ENCODE assay signal across 1 cellular context in genomic region chr19:12996542-12997094, GRCh38.
A peak's percentile ranks its signal among the peaks of the same experiment; 100 is the strongest.
TF ChIP-seq lines count a peak whose summit lies in the region.

No MANE protein-coding gene starts in this region.

TF ChIP-seq in HepG2, 621 proteins besides CTCF, POLR2A, EP300 and RAD21 (continues in another document):
- TF ChIP-seq AHR (CRISPR knock-in tag; IDR thresholded peaks at IDR 0.05) (no peak), ZNF274 (CRISPR knock-in tag; IDR thresholded peaks at IDR 0.05) (peak; percentile 76), SP4 (CRISPR knock-in tag; IDR thresholded peaks at IDR 0.05) (no peak), ZNF547 (CRISPR knock-in tag; IDR thresholded peaks at IDR 0.05) (0 out of 2 replicates have a peak, but pooled peaks have one; percentile 58), MED8 (CRISPR knock-in tag; IDR thresholded peaks at IDR 0.05; ENCODE audit: insufficient replicate concordance) (no peak), ARID4A (CRISPR knock-in tag; IDR thresholded peaks at IDR 0.05; ENCODE audit: borderline replicate concordance) (peak; percentile 57; the same call in 1 of the 2 replicates), GTF2F1 (IDR thresholded peaks at IDR 0.05; ENCODE audit: low read length) (no peak), ZNF468 (CRISPR knock-in tag; IDR thresholded peaks at IDR 0.05) (no peak), U2AF1 (optimal IDR thresholded peaks at IDR 0.05; ENCODE audit: low read depth, low read length) (peak; percentile 53), ZNF704 (CRISPR knock-in tag; IDR thresholded peaks at IDR 0.05; ENCODE audit: borderline replicate concordance) (peak; percentile 73; the same call in 1 of the 2 replicates), ATF1 (CRISPR knock-in tag; IDR thresholded peaks at IDR 0.05) (no peak), CBX1 (IDR thresholded peaks at IDR 0.05; ENCODE audit: low read depth) (no peak), ZNF558 (CRISPR knock-in tag; IDR thresholded peaks at IDR 0.05; ENCODE audit: borderline replicate concordance) (0 out of 2 replicates have a peak, but pooled peaks have one; percentile 51), ZNF646 (CRISPR knock-in tag; IDR thresholded peaks at IDR 0.05) (peak; percentile 54; the same call in 1 of the 2 replicates), ZSCAN9 (CRISPR knock-in tag; IDR thresholded peaks at IDR 0.05; ENCODE audit: borderline replicate concordance) (no peak), CENPT (CRISPR knock-in tag; IDR thresholded peaks at IDR 0.05; ENCODE audit: low read depth) (no peak)
- TF ChIP-seq, protein P1, sequence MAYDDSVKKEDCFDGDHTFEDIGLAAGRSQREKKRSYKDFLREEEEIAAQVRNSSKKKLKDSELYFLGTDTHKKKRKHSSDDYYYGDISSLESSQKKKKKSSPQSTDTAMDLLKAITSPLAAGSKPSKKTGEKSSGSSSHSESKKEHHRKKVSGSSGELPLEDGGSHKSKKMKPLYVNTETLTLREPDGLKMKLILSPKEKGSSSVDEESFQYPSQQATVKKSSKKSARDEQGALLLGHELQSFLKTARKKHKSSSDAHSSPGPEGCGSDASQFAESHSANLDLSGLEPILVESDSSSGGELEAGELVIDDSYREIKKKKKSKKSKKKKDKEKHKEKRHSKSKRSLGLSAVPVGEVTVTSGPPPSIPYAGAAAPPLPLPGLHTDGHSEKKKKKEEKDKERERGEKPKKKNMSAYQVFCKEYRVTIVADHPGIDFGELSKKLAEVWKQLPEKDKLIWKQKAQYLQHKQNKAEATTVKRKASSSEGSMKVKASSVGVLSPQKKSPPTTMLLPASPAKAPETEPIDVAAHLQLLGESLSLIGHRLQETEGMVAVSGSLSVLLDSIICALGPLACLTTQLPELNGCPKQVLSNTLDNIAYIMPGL (CRISPR knock-in tag; IDR thresholded peaks at IDR 0.05; ENCODE audit: borderline replicate concordance in 1 of 2, low read depth in 1 of 2) = peak; percentile 81 to 90; a peak in 3 of 4 replicates
- TF ChIP-seq, protein P2, sequence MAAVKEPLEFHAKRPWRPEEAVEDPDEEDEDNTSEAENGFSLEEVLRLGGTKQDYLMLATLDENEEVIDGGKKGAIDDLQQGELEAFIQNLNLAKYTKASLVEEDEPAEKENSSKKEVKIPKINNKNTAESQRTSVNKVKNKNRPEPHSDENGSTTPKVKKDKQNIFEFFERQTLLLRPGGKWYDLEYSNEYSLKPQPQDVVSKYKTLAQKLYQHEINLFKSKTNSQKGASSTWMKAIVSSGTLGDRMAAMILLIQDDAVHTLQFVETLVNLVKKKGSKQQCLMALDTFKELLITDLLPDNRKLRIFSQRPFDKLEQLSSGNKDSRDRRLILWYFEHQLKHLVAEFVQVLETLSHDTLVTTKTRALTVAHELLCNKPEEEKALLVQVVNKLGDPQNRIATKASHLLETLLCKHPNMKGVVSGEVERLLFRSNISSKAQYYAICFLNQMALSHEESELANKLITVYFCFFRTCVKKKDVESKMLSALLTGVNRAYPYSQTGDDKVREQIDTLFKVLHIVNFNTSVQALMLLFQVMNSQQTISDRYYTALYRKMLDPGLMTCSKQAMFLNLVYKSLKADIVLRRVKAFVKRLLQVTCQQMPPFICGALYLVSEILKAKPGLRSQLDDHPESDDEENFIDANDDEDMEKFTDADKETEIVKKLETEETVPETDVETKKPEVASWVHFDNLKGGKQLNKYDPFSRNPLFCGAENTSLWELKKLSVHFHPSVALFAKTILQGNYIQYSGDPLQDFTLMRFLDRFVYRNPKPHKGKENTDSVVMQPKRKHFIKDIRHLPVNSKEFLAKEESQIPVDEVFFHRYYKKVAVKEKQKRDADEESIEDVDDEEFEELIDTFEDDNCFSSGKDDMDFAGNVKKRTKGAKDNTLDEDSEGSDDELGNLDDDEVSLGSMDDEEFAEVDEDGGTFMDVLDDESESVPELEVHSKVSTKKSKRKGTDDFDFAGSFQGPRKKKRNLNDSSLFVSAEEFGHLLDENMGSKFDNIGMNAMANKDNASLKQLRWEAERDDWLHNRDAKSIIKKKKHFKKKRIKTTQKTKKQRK (IDR thresholded peaks at IDR 0.05; ENCODE audit: low read length) = no peak
- TF ChIP-seq, protein P3, sequence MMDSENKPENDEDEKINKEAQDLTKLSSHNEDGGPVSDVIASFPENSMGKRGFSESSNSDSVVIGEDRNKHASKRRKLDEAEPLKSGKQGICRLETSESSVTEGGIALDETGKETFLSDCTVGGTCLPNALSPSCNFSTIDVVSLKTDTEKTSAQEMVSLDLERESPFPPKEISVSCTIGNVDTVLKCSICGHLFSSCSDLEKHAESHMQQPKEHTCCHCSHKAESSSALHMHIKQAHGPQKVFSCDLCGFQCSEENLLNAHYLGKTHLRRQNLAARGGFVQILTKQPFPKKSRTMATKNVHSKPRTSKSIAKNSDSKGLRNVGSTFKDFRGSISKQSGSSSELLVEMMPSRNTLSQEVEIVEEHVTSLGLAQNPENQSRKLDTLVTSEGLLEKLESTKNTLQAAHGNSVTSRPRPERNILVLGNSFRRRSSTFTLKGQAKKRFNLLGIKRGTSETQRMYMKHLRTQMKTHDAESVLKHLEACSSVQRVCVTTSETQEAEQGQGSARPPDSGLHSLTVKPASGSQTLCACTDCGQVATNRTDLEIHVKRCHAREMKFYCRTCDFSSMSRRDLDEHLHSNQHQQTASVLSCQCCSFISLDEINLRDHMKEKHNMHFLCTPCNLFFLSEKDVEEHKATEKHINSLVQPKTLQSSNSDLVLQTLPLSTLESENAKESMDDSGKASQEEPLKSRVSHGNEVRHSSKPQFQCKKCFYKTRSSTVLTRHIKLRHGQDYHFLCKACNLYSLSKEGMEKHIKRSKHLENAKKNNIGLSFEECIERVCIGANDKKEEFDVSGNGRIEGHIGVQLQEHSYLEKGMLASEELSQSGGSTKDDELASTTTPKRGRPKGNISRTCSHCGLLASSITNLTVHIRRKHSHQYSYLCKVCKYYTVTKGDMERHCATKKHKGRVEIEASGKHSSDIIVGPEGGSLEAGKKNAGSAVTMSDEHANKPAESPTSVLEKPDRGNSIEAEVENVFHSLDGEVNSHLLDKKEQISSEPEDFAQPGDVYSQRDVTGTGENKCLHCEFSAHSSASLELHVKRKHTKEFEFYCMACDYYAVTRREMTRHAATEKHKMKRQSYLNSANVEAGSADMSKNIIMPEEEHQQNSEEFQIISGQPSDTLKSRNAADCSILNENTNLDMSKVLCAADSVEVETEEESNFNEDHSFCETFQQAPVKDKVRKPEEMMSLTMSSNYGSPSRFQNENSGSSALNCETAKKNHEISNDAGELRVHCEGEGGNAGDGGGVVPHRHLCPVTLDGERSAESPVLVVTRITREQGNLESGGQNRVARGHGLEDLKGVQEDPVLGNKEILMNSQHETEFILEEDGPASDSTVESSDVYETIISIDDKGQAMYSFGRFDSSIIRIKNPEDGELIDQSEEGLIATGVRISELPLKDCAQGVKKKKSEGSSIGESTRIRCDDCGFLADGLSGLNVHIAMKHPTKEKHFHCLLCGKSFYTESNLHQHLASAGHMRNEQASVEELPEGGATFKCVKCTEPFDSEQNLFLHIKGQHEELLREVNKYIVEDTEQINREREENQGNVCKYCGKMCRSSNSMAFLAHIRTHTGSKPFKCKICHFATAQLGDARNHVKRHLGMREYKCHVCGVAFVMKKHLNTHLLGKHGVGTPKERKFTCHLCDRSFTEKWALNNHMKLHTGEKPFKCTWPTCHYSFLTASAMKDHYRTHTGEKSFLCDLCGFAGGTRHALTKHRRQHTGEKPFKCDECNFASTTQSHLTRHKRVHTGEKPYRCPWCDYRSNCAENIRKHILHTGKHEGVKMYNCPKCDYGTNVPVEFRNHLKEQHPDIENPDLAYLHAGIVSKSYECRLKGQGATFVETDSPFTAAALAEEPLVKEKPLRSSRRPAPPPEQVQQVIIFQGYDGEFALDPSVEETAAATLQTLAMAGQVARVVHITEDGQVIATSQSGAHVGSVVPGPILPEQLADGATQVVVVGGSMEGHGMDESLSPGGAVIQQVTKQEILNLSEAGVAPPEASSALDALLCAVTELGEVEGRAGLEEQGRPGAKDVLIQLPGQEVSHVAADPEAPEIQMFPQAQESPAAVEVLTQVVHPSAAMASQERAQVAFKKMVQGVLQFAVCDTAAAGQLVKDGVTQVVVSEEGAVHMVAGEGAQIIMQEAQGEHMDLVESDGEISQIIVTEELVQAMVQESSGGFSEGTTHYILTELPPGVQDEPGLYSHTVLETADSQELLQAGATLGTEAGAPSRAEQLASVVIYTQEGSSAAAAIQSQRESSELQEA (CRISPR knock-in tag; IDR thresholded peaks at IDR 0.05; ENCODE audit: not compliant biosample characterization) = peak; percentile 86
- TF ChIP-seq, protein P4, sequence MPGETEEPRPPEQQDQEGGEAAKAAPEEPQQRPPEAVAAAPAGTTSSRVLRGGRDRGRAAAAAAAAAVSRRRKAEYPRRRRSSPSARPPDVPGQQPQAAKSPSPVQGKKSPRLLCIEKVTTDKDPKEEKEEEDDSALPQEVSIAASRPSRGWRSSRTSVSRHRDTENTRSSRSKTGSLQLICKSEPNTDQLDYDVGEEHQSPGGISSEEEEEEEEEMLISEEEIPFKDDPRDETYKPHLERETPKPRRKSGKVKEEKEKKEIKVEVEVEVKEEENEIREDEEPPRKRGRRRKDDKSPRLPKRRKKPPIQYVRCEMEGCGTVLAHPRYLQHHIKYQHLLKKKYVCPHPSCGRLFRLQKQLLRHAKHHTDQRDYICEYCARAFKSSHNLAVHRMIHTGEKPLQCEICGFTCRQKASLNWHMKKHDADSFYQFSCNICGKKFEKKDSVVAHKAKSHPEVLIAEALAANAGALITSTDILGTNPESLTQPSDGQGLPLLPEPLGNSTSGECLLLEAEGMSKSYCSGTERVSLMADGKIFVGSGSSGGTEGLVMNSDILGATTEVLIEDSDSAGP (CRISPR knock-in tag; IDR thresholded peaks at IDR 0.05; ENCODE audit: borderline replicate concordance) = peak; percentile 77
